Comparison of ENCODE assay signal across 1 cellular context in genomic region chr16:28603381-28604185, GRCh38.
TF ChIP-seq lines count a peak whose summit lies in the region.

No MANE protein-coding gene starts in this region.

TF ChIP-seq in HepG2, 621 proteins besides CTCF, POLR2A, EP300 and RAD21 (continued from another document):
- no peak for TF ChIP-seq ZNF609 (CRISPR knock-in tag; IDR thresholded peaks at IDR 0.05; ENCODE audit: borderline replicate concordance)
- no peak for TF ChIP-seq ASH2L (IDR thresholded peaks at IDR 0.05; ENCODE audit: insufficient read length, low read depth, low read length)
- TF ChIP-seq SSRP1 (CRISPR knock-in tag; IDR thresholded peaks at IDR 0.05): peak; percentile 70; the same call in 1 of the 2 replicates
- 0 out of 2 replicates have a peak, but pooled peaks have one; percentile 29 for TF ChIP-seq ZNF558 (CRISPR knock-in tag; IDR thresholded peaks at IDR 0.05; ENCODE audit: borderline replicate concordance)
- peak; percentile 76 for TF ChIP-seq AGO1 (IDR thresholded peaks at IDR 0.05; ENCODE audit: low read depth, low read length, poor library complexity, severe bottlenecking)
- TF ChIP-seq ZNF720 (CRISPR knock-in tag; IDR thresholded peaks at IDR 0.05): no peak
- TF ChIP-seq, protein P1, sequence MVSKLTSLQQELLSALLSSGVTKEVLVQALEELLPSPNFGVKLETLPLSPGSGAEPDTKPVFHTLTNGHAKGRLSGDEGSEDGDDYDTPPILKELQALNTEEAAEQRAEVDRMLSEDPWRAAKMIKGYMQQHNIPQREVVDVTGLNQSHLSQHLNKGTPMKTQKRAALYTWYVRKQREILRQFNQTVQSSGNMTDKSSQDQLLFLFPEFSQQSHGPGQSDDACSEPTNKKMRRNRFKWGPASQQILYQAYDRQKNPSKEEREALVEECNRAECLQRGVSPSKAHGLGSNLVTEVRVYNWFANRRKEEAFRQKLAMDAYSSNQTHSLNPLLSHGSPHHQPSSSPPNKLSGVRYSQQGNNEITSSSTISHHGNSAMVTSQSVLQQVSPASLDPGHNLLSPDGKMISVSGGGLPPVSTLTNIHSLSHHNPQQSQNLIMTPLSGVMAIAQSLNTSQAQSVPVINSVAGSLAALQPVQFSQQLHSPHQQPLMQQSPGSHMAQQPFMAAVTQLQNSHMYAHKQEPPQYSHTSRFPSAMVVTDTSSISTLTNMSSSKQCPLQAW (CRISPR knock-in tag; IDR thresholded peaks at IDR 0.05): 0 out of 2 replicates have a peak, but pooled peaks have one; percentile 27
- 0 out of 2 replicates have a peak, but pooled peaks have one; percentile 9 for TF ChIP-seq CBX5 (CRISPR knock-in tag; IDR thresholded peaks at IDR 0.05; ENCODE audit: borderline replicate concordance)
- no peak for TF ChIP-seq U2AF1 (optimal IDR thresholded peaks at IDR 0.05; ENCODE audit: low read depth, low read length)
- TF ChIP-seq ZNF225 (CRISPR knock-in tag; IDR thresholded peaks at IDR 0.05): 0 out of 2 replicates have a peak, but pooled peaks have one; percentile 19
- TF ChIP-seq DZIP1 (CRISPR knock-in tag; IDR thresholded peaks at IDR 0.05): peak; percentile 81; the same call in 1 of the 2 replicates
- TF ChIP-seq AGO2 (optimal IDR thresholded peaks at IDR 0.05; ENCODE audit: low read depth, low read length): peak; percentile 91
- peak; percentile 36; the same call in 1 of the 2 replicates for TF ChIP-seq NCOA5 (CRISPR knock-in tag; IDR thresholded peaks at IDR 0.05)
- peak; percentile 22 for TF ChIP-seq PHF5A (CRISPR knock-in tag; IDR thresholded peaks at IDR 0.05; ENCODE audit: low read depth, unreplicated experiment)
- 0 out of 2 replicates have a peak, but pooled peaks have one; percentile 48 for TF ChIP-seq NRL (CRISPR knock-in tag; IDR thresholded peaks at IDR 0.05; ENCODE audit: borderline replicate concordance)
TF ChIP-seq in HepG2: peak in this region for 28.
